ENCODE assay signal across 18 cellular contexts in genomic region chr2:46945671-46946070, GRCh38.
DNase-seq lines count a peak whose midpoint lies in the region; ATAC-seq and TF ChIP-seq lines count a peak whose summit lies in the region.
"Had no signal": no experiment of that assay in that cellular context is flagged by ENCODE, and none has a peak within 500 bp of the region (broad histone marks: within the 10 kb centered on the region; RNA-seq: fewer than 3 reads in every experiment).

No MANE protein-coding gene starts in this region.

- H3K27ac ChIP-seq in RWPE1, result peak overlapping the region; percentile 13; the same call in 1 of the 2 replicates
- H3K27ac ChIP-seq: breast epithelium, pancreas, testis had no signal

- ATAC-seq in stimulated activated naive CD8-positive, alpha-beta T cell treated with anti-CD3 and anti-CD28 coated beads, Interleukin-15, Interleukin-2, amounts not matched to agents 100 U/mL and 50 U/mL, for 24 hours, result no peak
- ATAC-seq in central memory CD8-positive, alpha-beta T cell (replicated peaks; ENCODE audit: extremely low read depth, poor library complexity, severe bottlenecking), result no peak
- ATAC-seq: pancreas, sciatic nerve had no signal

- no peaks in the 10 kb centered on the region for H3K9me3 Mint-ChIP-seq in stimulated activated naive CD8-positive, alpha-beta T cell treated with anti-CD3 and anti-CD28 coated beads, Interleukin-15, Interleukin-2, amounts not matched to agents 100 ng/mL and 50 ng/mL, for 24 hours
- no peaks in the 10 kb centered on the region for H3K9me3 Mint-ChIP-seq in central memory CD8-positive, alpha-beta T cell

- no peaks in the 10 kb centered on the region for H3K27me3 Mint-ChIP-seq in stimulated activated naive CD8-positive, alpha-beta T cell treated with anti-CD3 and anti-CD28 coated beads, Interleukin-15, Interleukin-2, amounts not matched to agents 100 ng/mL and 50 ng/mL, for 24 hours
- no peaks in the 10 kb centered on the region for H3K27me3 Mint-ChIP-seq in central memory CD8-positive, alpha-beta T cell

- peaks cover 68% of the 10 kb centered on the region for H3K4me1 Mint-ChIP-seq in stimulated activated naive CD8-positive, alpha-beta T cell treated with anti-CD3 and anti-CD28 coated beads, Interleukin-15, Interleukin-2, amounts not matched to agents 100 ng/mL and 50 ng/mL, for 24 hours (ENCODE audit: low read depth)
- peaks cover 48% of the 10 kb centered on the region for H3K4me1 Mint-ChIP-seq in central memory CD8-positive, alpha-beta T cell

- H3K4me3 Mint-ChIP-seq in stimulated activated naive CD8-positive, alpha-beta T cell treated with anti-CD3 and anti-CD28 coated beads, Interleukin-15, Interleukin-2, amounts not matched to agents 100 ng/mL and 50 ng/mL, for 24 hours, result peak overlapping the region; percentile 48
- H3K4me3 Mint-ChIP-seq in central memory CD8-positive, alpha-beta T cell, result peak overlapping the region; percentile 13

- DNase-seq in stimulated activated naive CD8-positive, alpha-beta T cell treated with anti-CD3 and anti-CD28 coated beads, Interleukin-15, Interleukin-2, amounts not matched to agents 100 U/mL and 50 U/mL, for 24 hours, result no peak
- DNase-seq in RWPE1 (ENCODE audit: low spot score) (no peak), Ammon's horn (ENCODE audit: low spot score) (no peak), amniotic stem cell (lab: John Stamatoyannopoulos, UW) (no peak), NCI-H526 treated with DMSO at 0.1 percent for 48 hours (lab: John Stamatoyannopoulos, UW) (no peak)
- no peak for DNase-seq in central memory CD8-positive, alpha-beta T cell (ENCODE audit: low spot score in 2 of 2)
- no peak for DNase-seq in stimulated activated CD4-positive, alpha-beta T cell treated with anti-CD3 and anti-CD28 coated beads, Interleukin-4, amount 100 ng/mL, for 1 hour
- DNase-seq: activated CD8-positive, alpha-beta memory T cell treated with anti-CD3 and anti-CD28 coated beads for 24 hours; dorsolateral prefrontal cortex; NCI-H1048; NCI-H2081 treated with DMSO at 0.1 percent for 48 hours; NCI-H510A treated with DMSO at 0.1 percent for 48 hours; stimulated activated CD4-positive, alpha-beta T cell treated with anti-CD3 and anti-CD28 coated beads, Interleukin-2, amount 100 ng/mL, for 24 hours; testis had no signal

- H3K36me3 Mint-ChIP-seq in stimulated activated naive CD8-positive, alpha-beta T cell treated with anti-CD3 and anti-CD28 coated beads, Interleukin-15, Interleukin-2, amounts not matched to agents 100 ng/mL and 50 ng/mL, for 24 hours (ENCODE audit: low read depth), result peaks cover 27% of the 10 kb centered on the region
- H3K36me3 Mint-ChIP-seq in central memory CD8-positive, alpha-beta T cell (ENCODE audit: insufficient read depth), result peaks cover 27% of the 10 kb centered on the region

- peak overlapping the region; percentile 67 for H3K27ac Mint-ChIP-seq in stimulated activated naive CD8-positive, alpha-beta T cell treated with anti-CD3 and anti-CD28 coated beads, Interleukin-15, Interleukin-2, amounts not matched to agents 100 ng/mL and 50 ng/mL, for 24 hours
- peak overlapping the region; percentile 97 for H3K27ac Mint-ChIP-seq in central memory CD8-positive, alpha-beta T cell (ENCODE audit: low read depth)

- TF ChIP-seq CTCF in RWPE1 (conservative IDR thresholded peaks at IDR 0.05; ENCODE audit: low read depth), result no peak

- CTCF ChIA-PET in RWPE1 (lab: Yijun Ruan, JAX), result interaction anchor here (0.6 kb wide), 1 partner anchor 27 kb away, joined by 4 read pairs; no protein-coding TSS in a partner anchor

- POLR2A ChIA-PET in RWPE1 (lab: Yijun Ruan, JAX; ENCODE audit: low non-redundant PET), result no interaction called here
